1 cellular context compared by ENCODE assay signal in genomic region chr17:7583253-7584109, GRCh38.
A peak's percentile ranks its signal among the peaks of the same experiment; 100 is the strongest.
TF ChIP-seq lines count a peak whose summit lies in the region.

Gene MPDU1 (plus strand): TSS chr17:7583852. CDS start chr17:7583863, 11 bp downstream.

TF ChIP-seq in GM12878, 131 proteins besides CTCF, POLR2A, EP300 and RAD21 (continued from another document and continues in another):
- TF ChIP-seq ETV6 (conservative IDR thresholded peaks at IDR 0.05 in 1 of 2, IDR thresholded peaks at IDR 0.05 in 1 of 2; ENCODE audit: borderline replicate concordance in 1 of 2, low read depth in 1 of 2) = peak in 1 of 2 experiments; percentile 15; a peak in 1 of 4 replicates
- no peak for TF ChIP-seq CHD4 (IDR thresholded peaks at IDR 0.05)
- TF ChIP-seq BRCA1 (IDR thresholded peaks at IDR 0.05; ENCODE audit: low read depth, low read length) = no peak
- TF ChIP-seq CBX3 (IDR thresholded peaks at IDR 0.05; ENCODE audit: borderline replicate concordance, low read depth) = no peak
- peak; percentile 68 for TF ChIP-seq SIX5 (IDR thresholded peaks at IDR 0.05; ENCODE audit: low read depth, low read length, severe bottlenecking)
- TF ChIP-seq CEBPB (IDR thresholded peaks at IDR 0.05; ENCODE audit: borderline replicate concordance in 1 of 2, low read depth in 2 of 2, low read length in 2 of 2) = no peak
- no peak; the same call in 1 of the 2 replicates for TF ChIP-seq SPI1 (IDR thresholded peaks at IDR 0.05; ENCODE audit: borderline replicate concordance, insufficient read depth, low read depth, low read length)
- peak; percentile 9; the same call in 1 of the 2 replicates for TF ChIP-seq EED (IDR thresholded peaks at IDR 0.05; ENCODE audit: low read depth)
- no peak for TF ChIP-seq USF1 (IDR thresholded peaks at IDR 0.05; ENCODE audit: borderline replicate concordance, extremely low read length, insufficient read depth, low read depth, low read length)
- TF ChIP-seq CREM (IDR thresholded peaks at IDR 0.05; ENCODE audit: low read depth) = peak; percentile 65
- peak; percentile 78; the same call in 2 of the 3 replicates for TF ChIP-seq POU2F2 (IDR thresholded peaks at IDR 0.05; ENCODE audit: borderline replicate concordance, low read depth, low read length)
- TF ChIP-seq ZBTB33 (IDR thresholded peaks at IDR 0.05) = no peak
- no peak for TF ChIP-seq ZNF384 (IDR thresholded peaks at IDR 0.05; ENCODE audit: borderline replicate concordance, low read depth, low read length)
- TF ChIP-seq SREBF2 (IDR thresholded peaks at IDR 0.05; ENCODE audit: low read length) = peak; percentile 83
- peak; percentile 85 for TF ChIP-seq NRF1 (conservative IDR thresholded peaks at IDR 0.05; ENCODE audit: low read depth, low read length)
- TF ChIP-seq NR2C1 (IDR thresholded peaks at IDR 0.05) = peak; percentile 87
- TF ChIP-seq PKNOX1 (IDR thresholded peaks at IDR 0.05) = peak; percentile 50
- peak; percentile 99 for TF ChIP-seq PML (IDR thresholded peaks at IDR 0.05; ENCODE audit: low read length)
- TF ChIP-seq IRF3 (IDR thresholded peaks at IDR 0.05) = no peak
- peak; percentile 79; the same call in 1 of the 2 replicates for TF ChIP-seq STAT1 (conservative IDR thresholded peaks at IDR 0.05)
- TF ChIP-seq SMAD5 (IDR thresholded peaks at IDR 0.05; ENCODE audit: low read depth) = peak; percentile 94; the same call in 1 of the 2 replicates
- peak; percentile 92; the same call in 1 of the 2 replicates for TF ChIP-seq MTA3 (IDR thresholded peaks at IDR 0.05; ENCODE audit: borderline replicate concordance, low read length)
- TF ChIP-seq BACH1 (IDR thresholded peaks at IDR 0.05; ENCODE audit: borderline replicate concordance) = peak; percentile 37
- TF ChIP-seq SP1 (IDR thresholded peaks at IDR 0.05; ENCODE audit: low read depth, low read length) = peak; percentile 16
- peak; percentile 84 for TF ChIP-seq E2F4 (IDR thresholded peaks at IDR 0.05; ENCODE audit: low read depth, low read length)
- TF ChIP-seq TARDBP (IDR thresholded peaks at IDR 0.05; ENCODE audit: borderline replicate concordance) = peak; percentile 66; the same call in 1 of the 2 replicates
- TF ChIP-seq RELA (IDR thresholded peaks at IDR 0.05; ENCODE audit: borderline replicate concordance, partially characterized antibody) = peak; percentile 62
- no peak for TF ChIP-seq FOXK2 (IDR thresholded peaks at IDR 0.05)
- TF ChIP-seq SIN3A (IDR thresholded peaks at IDR 0.05; ENCODE audit: low read depth, low read length) = peak; percentile 65
- no peak for TF ChIP-seq SMARCA5 (IDR thresholded peaks at IDR 0.05)
- no peak for TF ChIP-seq ASH2L (IDR thresholded peaks at IDR 0.05; ENCODE audit: borderline replicate concordance, low read depth)
- peak; percentile 69; the same call in 1 of the 2 replicates for TF ChIP-seq CREB1 (IDR thresholded peaks at IDR 0.05; ENCODE audit: low read depth)
- TF ChIP-seq CHD1 (IDR thresholded peaks at IDR 0.05; ENCODE audit: low read depth, low read length) = 0 out of 2 replicates have a peak, but pooled peaks have one; percentile 63
- TF ChIP-seq ZNF207 (IDR thresholded peaks at IDR 0.05; ENCODE audit: borderline replicate concordance) = peak; percentile 97
- TF ChIP-seq EGR1 (IDR thresholded peaks at IDR 0.05; ENCODE audit: borderline replicate concordance in 1 of 2, low read depth in 2 of 2, low read length in 2 of 2) = peak; percentile 51 to 69; a peak in 2 of 3 replicates
- peak; percentile 69; the same call in 1 of the 2 replicates for TF ChIP-seq CBFB (IDR thresholded peaks at IDR 0.05; ENCODE audit: low read depth)
- peak; percentile 69 for TF ChIP-seq ZBED1 (IDR thresholded peaks at IDR 0.05; ENCODE audit: borderline replicate concordance)
- 0 out of 2 replicates have a peak, but pooled peaks have one; percentile 10 for TF ChIP-seq HDGF (IDR thresholded peaks at IDR 0.05)
- peak; percentile 85 for TF ChIP-seq IKZF1 (conservative IDR thresholded peaks at IDR 0.05)
- peak; percentile 89 for TF ChIP-seq MAX (IDR thresholded peaks at IDR 0.05; ENCODE audit: low read depth, low read length)
- no peak for TF ChIP-seq RBBP5 (conservative IDR thresholded peaks at IDR 0.05)
- TF ChIP-seq ZNF217 (IDR thresholded peaks at IDR 0.05) = no peak
- peak; percentile 88 for TF ChIP-seq MLLT1 (IDR thresholded peaks at IDR 0.05)
- TF ChIP-seq BHLHE40 (IDR thresholded peaks at IDR 0.05; ENCODE audit: borderline replicate concordance in 1 of 2, low read depth in 2 of 2, low read length in 1 of 2) = peak in 1 of 2 experiments; percentile 78; a peak in 1 of 4 replicates
- TF ChIP-seq TCF3 (IDR thresholded peaks at IDR 0.05; ENCODE audit: borderline replicate concordance, insufficient read depth, low read depth, low read length) = no peak
- peak; percentile 96 for TF ChIP-seq YY1 (IDR thresholded peaks at IDR 0.05; ENCODE audit: low read depth, low read length)
- TF ChIP-seq BCLAF1 (IDR thresholded peaks at IDR 0.05) = no peak
- peak; percentile 99 for TF ChIP-seq GABPA (IDR thresholded peaks at IDR 0.05; ENCODE audit: low read depth)
- no peak; the same call in 1 of the 2 replicates for TF ChIP-seq SMC3 (IDR thresholded peaks at IDR 0.05; ENCODE audit: borderline replicate concordance, low read length)
- TF ChIP-seq REST (IDR thresholded peaks at IDR 0.05; ENCODE audit: low read depth, low read length) = peak; percentile 33; the same call in 1 of the 2 replicates
- TF ChIP-seq BCL3 (IDR thresholded peaks at IDR 0.05; ENCODE audit: borderline replicate concordance, insufficient read depth, low read depth, low read length, poor library complexity, severe bottlenecking) = peak; percentile 66
- TF ChIP-seq NFXL1 (IDR thresholded peaks at IDR 0.05; ENCODE audit: borderline replicate concordance) = no peak
- TF ChIP-seq TAF1 (IDR thresholded peaks at IDR 0.05; ENCODE audit: borderline replicate concordance, low read depth, low read length) = peak; percentile 97
